ENCODE assay signal across 1 cellular context in genomic region chr11:67581469-67581868, GRCh38.
TF ChIP-seq lines count a peak whose summit lies in the region.

No MANE protein-coding gene starts in this region.

TF ChIP-seq in GM23338, 12 proteins besides CTCF, POLR2A, EP300 and RAD21 (continued from another document):
- no peak for TF ChIP-seq ZNF462 (CRISPR knock-in tag; IDR thresholded peaks at IDR 0.05)
- TF ChIP-seq STAT1 (IDR thresholded peaks at IDR 0.05; ENCODE audit: unreplicated experiment): no peak
- no peak for TF ChIP-seq NANOG (IDR thresholded peaks at IDR 0.05; ENCODE audit: borderline replicate concordance)
- no peak for TF ChIP-seq ZNF114 (CRISPR knock-in tag; IDR thresholded peaks at IDR 0.05)
- TF ChIP-seq ZNF331 (CRISPR knock-in tag; IDR thresholded peaks at IDR 0.05; ENCODE audit: low read depth): no peak
- TF ChIP-seq REST (IDR thresholded peaks at IDR 0.05; ENCODE audit: unreplicated experiment): no peak
- TF ChIP-seq POLR2AphosphoS5 (IDR thresholded peaks at IDR 0.05; ENCODE audit: low read depth): no peak
- no peak for TF ChIP-seq ETS1 (IDR thresholded peaks at IDR 0.05)
